25 cellular contexts compared by ENCODE assay signal in the genomic region with DNA sequence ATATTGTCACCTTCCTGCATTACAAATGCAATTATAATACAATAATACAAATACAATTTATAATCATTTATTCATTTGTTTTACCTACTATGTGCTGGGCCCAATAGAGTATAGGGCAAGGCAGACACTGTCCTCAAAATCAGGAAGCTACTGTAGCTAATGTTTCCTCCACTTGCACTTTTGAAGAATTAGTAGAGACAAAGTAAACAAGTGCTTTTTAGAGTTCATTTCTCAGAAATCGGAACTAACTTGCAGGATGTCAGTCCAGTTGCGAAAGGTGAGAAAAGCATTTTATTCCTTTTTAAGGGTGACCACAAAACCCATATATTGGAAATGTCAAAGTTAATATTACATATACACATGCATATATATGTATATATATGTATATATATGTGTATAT. TPM values are rescaled to one million over a fixed set of nuclear protein-coding genes. Genes with fewer than 3 reads are reported as not detected.
DNase-seq lines count a peak whose midpoint lies in the region; ATAC-seq, FAIRE-seq and TF ChIP-seq lines count a peak whose summit lies in the region.
"Had no signal": no experiment of that assay in that cellular context is flagged by ENCODE, and none has a peak within 500 bp of the region (broad histone marks: within the 10 kb centered on the region; RNA-seq: fewer than 3 reads in every experiment).

No MANE protein-coding gene starts in this region.

- H3K36me3 ChIP-seq in left ventricle myocardium inferior: no peaks in the 10 kb centered on the region

- DNase-seq in left ventricle myocardium inferior (no peak), Right ventricle myocardium superior (no peak), Kasumi-1 (lab: John Stamatoyannopoulos, UW) (peak; percentile 33 to 34), NB4 (ENCODE audit: low read depth) (peak; percentile 64), NCI-H510A (lab: John Stamatoyannopoulos, UW) (no peak), NCI-H1105 treated with DMSO at 0.1 percent for 48 hours (lab: John Stamatoyannopoulos, UW) (no peak), GM19239 (ENCODE audit: insufficient read length, low spot score) (no peak)
- DNase-seq: Calu3, DMS153, GM23248, H7, Karpas-422, NCI-H1092 treated with DMSO at 0.1 percent for 48 hours, NCI-H146, NCI-H1930, NCI-H2107, NCI-H524 treated with DMSO at 0.1 percent for 48 hours, NCI-H774, PC-9, SK-N-SH, T-cell had no signal

- no peak for TF ChIP-seq CTCF in left ventricle myocardium inferior (IDR thresholded peaks at IDR 0.05; ENCODE audit: borderline replicate concordance)
- no peak for TF ChIP-seq CTCF in NB4 (IDR thresholded peaks at IDR 0.05; ENCODE audit: low read depth, low read length)

- ATAC-seq in Right ventricle myocardium superior (ENCODE audit: poor library complexity): no peak
- ATAC-seq: A549, T-cell had no signal

- H3K9me3 ChIP-seq in left ventricle myocardium inferior (replicated peaks): peaks cover 6% of the 10 kb centered on the region
- H3K9me3 ChIP-seq: A549, SK-N-SH had no signal

- TF ChIP-seq POLR2A in NB4 (IDR thresholded peaks at IDR 0.05; ENCODE audit: extremely low read depth, insufficient read length): no peak

- H3K4me1 ChIP-seq in left ventricle myocardium inferior: peaks cover 77% of the 10 kb centered on the region

- FAIRE-seq in GM19239 (lab: Jason Lieb, UNC): no peak
- FAIRE-seq: A549 had no signal

- H3K4me3 ChIP-seq in left ventricle myocardium inferior (no peak overlapping the region), NB4 (ENCODE audit: low read depth, low read length) (no peak overlapping the region)
- H3K4me3 ChIP-seq: A549, GM23248, PC-9 had no signal

- intact Hi-C loops in left ventricle myocardium inferior (cut with micrococcal nuclease) (no loop called here), Right ventricle myocardium superior (cut with DNase I) (no loop called here)

- peak overlapping the region; percentile 88 for H3K27ac ChIP-seq in left ventricle myocardium inferior (replicated peaks)
- H3K27ac ChIP-seq: A549, C4-2B, GM23248, PC-9 had no signal

- no peaks in the 10 kb centered on the region for H3K27me3 ChIP-seq in left ventricle myocardium inferior (ENCODE audit: low read depth)

RNA-seq across cellular contexts. Expression of gene ADRB1, which starts 14.2 kb away (rescaled TPM):
- 35.0 TPM for total RNA-seq in left ventricle myocardium inferior
- total RNA-seq in Right ventricle myocardium superior: 63.0 TPM
- total RNA-seq: GM23248; RPMI7951; T-helper 2 cell treated with Interferon-gamma antibody and Interleukin-4, amounts not matched to agents 100 ng/mL and 5 ng/mL, for 36 hours had no signal

Comparison
In these comparisons a context has a peak if more than half of its experiments do, and no peak if none do; other contexts are left out.
1. DNase-seq: peak in Kasumi-1 (2 of 2) and NB4 (single experiment); none in left ventricle myocardium inferior (single experiment), Right ventricle myocardium superior (single experiment), NCI-H510A (single experiment), NCI-H1105 treated with DMSO at 0.1 percent for 48 hours (single experiment) and GM19239 (single experiment).